1 cellular context compared by ENCODE assay signal in the genomic region with DNA sequence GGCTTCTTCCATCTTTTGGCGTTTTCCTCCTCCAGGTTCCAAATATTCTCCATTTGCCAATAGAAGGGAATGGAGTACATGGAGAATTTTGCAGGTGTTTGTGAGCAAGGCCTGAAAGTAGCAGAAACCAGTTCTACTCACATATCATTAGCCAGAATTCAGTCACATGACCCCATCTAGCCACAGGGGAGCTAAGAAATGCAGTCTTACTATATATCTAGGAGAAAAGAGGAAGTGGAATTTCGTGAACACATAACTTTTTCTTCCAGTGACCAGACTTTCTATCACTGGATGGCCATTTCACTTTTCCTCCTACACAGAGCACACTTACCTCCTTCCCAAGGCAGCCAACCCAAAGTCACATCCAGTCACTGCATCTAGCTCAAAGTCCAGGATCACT.
TF ChIP-seq lines count a peak whose summit lies in the region.

No MANE protein-coding gene starts in this region.

TF ChIP-seq in K562, 482 proteins besides CTCF, POLR2A, EP300 and RAD21 (continued from another document):
- TF ChIP-seq, protein P1, sequence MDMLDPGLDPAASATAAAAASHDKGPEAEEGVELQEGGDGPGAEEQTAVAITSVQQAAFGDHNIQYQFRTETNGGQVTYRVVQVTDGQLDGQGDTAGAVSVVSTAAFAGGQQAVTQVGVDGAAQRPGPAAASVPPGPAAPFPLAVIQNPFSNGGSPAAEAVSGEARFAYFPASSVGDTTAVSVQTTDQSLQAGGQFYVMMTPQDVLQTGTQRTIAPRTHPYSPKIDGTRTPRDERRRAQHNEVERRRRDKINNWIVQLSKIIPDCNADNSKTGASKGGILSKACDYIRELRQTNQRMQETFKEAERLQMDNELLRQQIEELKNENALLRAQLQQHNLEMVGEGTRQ (CRISPR knock-in tag; IDR thresholded peaks at IDR 0.05), result peak; percentile 60
- TF ChIP-seq RUNX1 (IDR thresholded peaks at IDR 0.05; ENCODE audit: low read depth) (no peak), TOE1 (IDR thresholded peaks at IDR 0.05; ENCODE audit: borderline replicate concordance) (peak; percentile 73; the same call in 1 of the 2 replicates), TOE1 (CRISPR knock-in tag; IDR thresholded peaks at IDR 0.05; ENCODE audit: borderline replicate concordance, low read depth) (no peak), RAD51 (IDR thresholded peaks at IDR 0.05; ENCODE audit: borderline replicate concordance, low read depth) (peak; percentile 59; the same call in 1 of the 2 replicates), SUPT5H (IDR thresholded peaks at IDR 0.05) (no peak), ARID2 (IDR thresholded peaks at IDR 0.05) (no peak), SPI1 (IDR thresholded peaks at IDR 0.05; ENCODE audit: borderline replicate concordance, low read depth, low read length) (peak; percentile 99), DNMT1 (IDR thresholded peaks at IDR 0.05) (no peak)
- TF ChIP-seq, protein P2, sequence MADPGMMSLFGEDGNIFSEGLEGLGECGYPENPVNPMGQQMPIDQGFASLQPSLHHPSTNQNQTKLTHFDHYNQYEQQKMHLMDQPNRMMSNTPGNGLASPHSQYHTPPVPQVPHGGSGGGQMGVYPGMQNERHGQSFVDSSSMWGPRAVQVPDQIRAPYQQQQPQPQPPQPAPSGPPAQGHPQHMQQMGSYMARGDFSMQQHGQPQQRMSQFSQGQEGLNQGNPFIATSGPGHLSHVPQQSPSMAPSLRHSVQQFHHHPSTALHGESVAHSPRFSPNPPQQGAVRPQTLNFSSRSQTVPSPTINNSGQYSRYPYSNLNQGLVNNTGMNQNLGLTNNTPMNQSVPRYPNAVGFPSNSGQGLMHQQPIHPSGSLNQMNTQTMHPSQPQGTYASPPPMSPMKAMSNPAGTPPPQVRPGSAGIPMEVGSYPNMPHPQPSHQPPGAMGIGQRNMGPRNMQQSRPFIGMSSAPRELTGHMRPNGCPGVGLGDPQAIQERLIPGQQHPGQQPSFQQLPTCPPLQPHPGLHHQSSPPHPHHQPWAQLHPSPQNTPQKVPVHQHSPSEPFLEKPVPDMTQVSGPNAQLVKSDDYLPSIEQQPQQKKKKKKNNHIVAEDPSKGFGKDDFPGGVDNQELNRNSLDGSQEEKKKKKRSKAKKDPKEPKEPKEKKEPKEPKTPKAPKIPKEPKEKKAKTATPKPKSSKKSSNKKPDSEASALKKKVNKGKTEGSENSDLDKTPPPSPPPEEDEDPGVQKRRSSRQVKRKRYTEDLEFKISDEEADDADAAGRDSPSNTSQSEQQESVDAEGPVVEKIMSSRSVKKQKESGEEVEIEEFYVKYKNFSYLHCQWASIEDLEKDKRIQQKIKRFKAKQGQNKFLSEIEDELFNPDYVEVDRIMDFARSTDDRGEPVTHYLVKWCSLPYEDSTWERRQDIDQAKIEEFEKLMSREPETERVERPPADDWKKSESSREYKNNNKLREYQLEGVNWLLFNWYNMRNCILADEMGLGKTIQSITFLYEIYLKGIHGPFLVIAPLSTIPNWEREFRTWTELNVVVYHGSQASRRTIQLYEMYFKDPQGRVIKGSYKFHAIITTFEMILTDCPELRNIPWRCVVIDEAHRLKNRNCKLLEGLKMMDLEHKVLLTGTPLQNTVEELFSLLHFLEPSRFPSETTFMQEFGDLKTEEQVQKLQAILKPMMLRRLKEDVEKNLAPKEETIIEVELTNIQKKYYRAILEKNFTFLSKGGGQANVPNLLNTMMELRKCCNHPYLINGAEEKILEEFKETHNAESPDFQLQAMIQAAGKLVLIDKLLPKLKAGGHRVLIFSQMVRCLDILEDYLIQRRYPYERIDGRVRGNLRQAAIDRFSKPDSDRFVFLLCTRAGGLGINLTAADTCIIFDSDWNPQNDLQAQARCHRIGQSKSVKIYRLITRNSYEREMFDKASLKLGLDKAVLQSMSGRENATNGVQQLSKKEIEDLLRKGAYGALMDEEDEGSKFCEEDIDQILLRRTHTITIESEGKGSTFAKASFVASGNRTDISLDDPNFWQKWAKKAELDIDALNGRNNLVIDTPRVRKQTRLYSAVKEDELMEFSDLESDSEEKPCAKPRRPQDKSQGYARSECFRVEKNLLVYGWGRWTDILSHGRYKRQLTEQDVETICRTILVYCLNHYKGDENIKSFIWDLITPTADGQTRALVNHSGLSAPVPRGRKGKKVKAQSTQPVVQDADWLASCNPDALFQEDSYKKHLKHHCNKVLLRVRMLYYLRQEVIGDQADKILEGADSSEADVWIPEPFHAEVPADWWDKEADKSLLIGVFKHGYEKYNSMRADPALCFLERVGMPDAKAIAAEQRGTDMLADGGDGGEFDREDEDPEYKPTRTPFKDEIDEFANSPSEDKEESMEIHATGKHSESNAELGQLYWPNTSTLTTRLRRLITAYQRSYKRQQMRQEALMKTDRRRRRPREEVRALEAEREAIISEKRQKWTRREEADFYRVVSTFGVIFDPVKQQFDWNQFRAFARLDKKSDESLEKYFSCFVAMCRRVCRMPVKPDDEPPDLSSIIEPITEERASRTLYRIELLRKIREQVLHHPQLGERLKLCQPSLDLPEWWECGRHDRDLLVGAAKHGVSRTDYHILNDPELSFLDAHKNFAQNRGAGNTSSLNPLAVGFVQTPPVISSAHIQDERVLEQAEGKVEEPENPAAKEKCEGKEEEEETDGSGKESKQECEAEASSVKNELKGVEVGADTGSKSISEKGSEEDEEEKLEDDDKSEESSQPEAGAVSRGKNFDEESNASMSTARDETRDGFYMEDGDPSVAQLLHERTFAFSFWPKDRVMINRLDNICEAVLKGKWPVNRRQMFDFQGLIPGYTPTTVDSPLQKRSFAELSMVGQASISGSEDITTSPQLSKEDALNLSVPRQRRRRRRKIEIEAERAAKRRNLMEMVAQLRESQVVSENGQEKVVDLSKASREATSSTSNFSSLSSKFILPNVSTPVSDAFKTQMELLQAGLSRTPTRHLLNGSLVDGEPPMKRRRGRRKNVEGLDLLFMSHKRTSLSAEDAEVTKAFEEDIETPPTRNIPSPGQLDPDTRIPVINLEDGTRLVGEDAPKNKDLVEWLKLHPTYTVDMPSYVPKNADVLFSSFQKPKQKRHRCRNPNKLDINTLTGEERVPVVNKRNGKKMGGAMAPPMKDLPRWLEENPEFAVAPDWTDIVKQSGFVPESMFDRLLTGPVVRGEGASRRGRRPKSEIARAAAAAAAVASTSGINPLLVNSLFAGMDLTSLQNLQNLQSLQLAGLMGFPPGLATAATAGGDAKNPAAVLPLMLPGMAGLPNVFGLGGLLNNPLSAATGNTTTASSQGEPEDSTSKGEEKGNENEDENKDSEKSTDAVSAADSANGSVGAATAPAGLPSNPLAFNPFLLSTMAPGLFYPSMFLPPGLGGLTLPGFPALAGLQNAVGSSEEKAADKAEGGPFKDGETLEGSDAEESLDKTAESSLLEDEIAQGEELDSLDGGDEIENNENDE (IDR thresholded peaks at IDR 0.05; ENCODE audit: low read depth, low read length), result no peak
- TF ChIP-seq, protein P3, sequence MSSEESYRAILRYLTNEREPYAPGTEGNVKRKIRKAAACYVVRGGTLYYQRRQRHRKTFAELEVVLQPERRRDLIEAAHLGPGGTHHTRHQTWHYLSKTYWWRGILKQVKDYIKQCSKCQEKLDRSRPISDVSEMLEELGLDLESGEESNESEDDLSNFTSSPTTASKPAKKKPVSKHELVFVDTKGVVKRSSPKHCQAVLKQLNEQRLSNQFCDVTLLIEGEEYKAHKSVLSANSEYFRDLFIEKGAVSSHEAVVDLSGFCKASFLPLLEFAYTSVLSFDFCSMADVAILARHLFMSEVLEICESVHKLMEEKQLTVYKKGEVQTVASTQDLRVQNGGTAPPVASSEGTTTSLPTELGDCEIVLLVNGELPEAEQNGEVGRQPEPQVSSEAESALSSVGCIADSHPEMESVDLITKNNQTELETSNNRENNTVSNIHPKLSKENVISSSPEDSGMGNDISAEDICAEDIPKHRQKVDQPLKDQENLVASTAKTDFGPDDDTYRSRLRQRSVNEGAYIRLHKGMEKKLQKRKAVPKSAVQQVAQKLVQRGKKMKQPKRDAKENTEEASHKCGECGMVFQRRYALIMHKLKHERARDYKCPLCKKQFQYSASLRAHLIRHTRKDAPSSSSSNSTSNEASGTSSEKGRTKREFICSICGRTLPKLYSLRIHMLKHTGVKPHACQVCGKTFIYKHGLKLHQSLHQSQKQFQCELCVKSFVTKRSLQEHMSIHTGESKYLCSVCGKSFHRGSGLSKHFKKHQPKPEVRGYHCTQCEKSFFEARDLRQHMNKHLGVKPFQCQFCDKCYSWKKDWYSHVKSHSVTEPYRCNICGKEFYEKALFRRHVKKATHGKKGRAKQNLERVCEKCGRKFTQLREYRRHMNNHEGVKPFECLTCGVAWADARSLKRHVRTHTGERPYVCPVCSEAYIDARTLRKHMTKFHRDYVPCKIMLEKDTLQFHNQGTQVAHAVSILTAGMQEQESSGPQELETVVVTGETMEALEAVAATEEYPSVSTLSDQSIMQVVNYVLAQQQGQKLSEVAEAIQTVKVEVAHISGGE (CRISPR knock-in tag; IDR thresholded peaks at IDR 0.05), result no peak
- TF ChIP-seq, protein P4, sequence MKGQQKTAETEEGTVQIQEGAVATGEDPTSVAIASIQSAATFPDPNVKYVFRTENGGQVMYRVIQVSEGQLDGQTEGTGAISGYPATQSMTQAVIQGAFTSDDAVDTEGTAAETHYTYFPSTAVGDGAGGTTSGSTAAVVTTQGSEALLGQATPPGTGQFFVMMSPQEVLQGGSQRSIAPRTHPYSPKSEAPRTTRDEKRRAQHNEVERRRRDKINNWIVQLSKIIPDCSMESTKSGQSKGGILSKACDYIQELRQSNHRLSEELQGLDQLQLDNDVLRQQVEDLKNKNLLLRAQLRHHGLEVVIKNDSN (CRISPR knock-in tag; IDR thresholded peaks at IDR 0.05), result peak; percentile 18; the same call in 1 of the 2 replicates
